In genomic region chrX:21839334-21840198, GRCh38 we compare ENCODE assay signal across 8 cellular contexts. TPM values are rescaled to one million over a fixed set of nuclear protein-coding genes. Genes with fewer than 3 reads are reported as not detected.
DNase-seq lines count a peak whose midpoint lies in the region; ATAC-seq and TF ChIP-seq lines count a peak whose summit lies in the region.

Gene MBTPS2 (plus strand): TSS chrX:21839617. CDS start chrX:21839735, 118 bp downstream.

- no peaks in the 10 kb centered on the region for H3K27me3 ChIP-seq in esophagus squamous epithelium

- no peaks in the 10 kb centered on the region for H3K9me3 ChIP-seq in esophagus squamous epithelium

- H3K4me1 ChIP-seq in esophagus squamous epithelium: peaks cover 0 to 14% (median 0%) of the 10 kb centered on the region in 3 donors

- ATAC-seq in GM21723 (IDR thresholded peaks at IDR 0.05; ENCODE audit: unreplicated experiment): peak; percentile 89
- ATAC-seq in activated T-cell treated with anti-CD3 and anti-CD28 coated beads, Interleukin-2, amount 50 U/mL, for 4 hours: peak; percentile 80 to 87

- peak within 1 kb of the TSS; percentile 68 to 80 (median 74) for H3K4me3 ChIP-seq in esophagus squamous epithelium

- no peaks in the 10 kb centered on the region for H3K9me3 Mint-ChIP-seq in activated T-cell treated with anti-CD3 and anti-CD28 coated beads, Interleukin-2, amount 50 U/mL, for 4 hours

- peak within 1 kb of the TSS; percentile 88 for H3K4me3 Mint-ChIP-seq in activated T-cell treated with anti-CD3 and anti-CD28 coated beads, Interleukin-2, amount 50 U/mL, for 4 hours

- TF ChIP-seq POLR2A in esophagus squamous epithelium (IDR thresholded peaks at IDR 0.05): peak in 1 of 4 donors; percentile 64

- intact Hi-C loops in esophagus squamous epithelium (cut with DNase I): no loop called here

- no peaks in the 10 kb centered on the region for H3K36me3 ChIP-seq in esophagus squamous epithelium

- WGBS in esophagus squamous epithelium, 2 donors: 0 to 56% methylated on average over 15 to 17 of the region's 61 CpGs

- peak within 1 kb of the TSS; percentile 78 to 86 (median 80) for H3K27ac ChIP-seq in esophagus squamous epithelium

- peaks cover 3% of the 10 kb centered on the region for H3K36me3 Mint-ChIP-seq in activated T-cell treated with anti-CD3 and anti-CD28 coated beads, Interleukin-2, amount 50 U/mL, for 4 hours (ENCODE audit: insufficient read depth)

- H3K4me1 Mint-ChIP-seq in activated T-cell treated with anti-CD3 and anti-CD28 coated beads, Interleukin-2, amount 50 U/mL, for 4 hours (ENCODE audit: low read depth): peaks cover 8% of the 10 kb centered on the region

- DNase-seq in DMS79 (lab: John Stamatoyannopoulos, UW) (peak; percentile 20), KG1 (lab: John Stamatoyannopoulos, UW) (peak; percentile 66), esophagus squamous epithelium (lab: John Stamatoyannopoulos, UW) (peak; percentile 18), myocyte (ENCODE audit: low read depth) (peak; percentile 88)
- peak; percentile 75 for DNase-seq in activated T-cell treated with anti-CD3 and anti-CD28 coated beads, Interleukin-2, amount 50 U/mL, for 4 hours
- peak; percentile 65 to 71 for DNase-seq in stimulated activated CD8-positive, alpha-beta memory T cell treated with anti-CD3 and anti-CD28 coated beads, Interleukin-7, amount 100 ng/mL, for 4 hours (ENCODE audit: low read depth in 2 of 2)

- peak in 2 of 6 experiments; percentile 5 to 11 for TF ChIP-seq CTCF in esophagus squamous epithelium (IDR thresholded peaks at IDR 0.05)

- no peaks in the 10 kb centered on the region for H3K27me3 Mint-ChIP-seq in activated T-cell treated with anti-CD3 and anti-CD28 coated beads, Interleukin-2, amount 50 U/mL, for 4 hours (ENCODE audit: low read depth)

TF ChIP-seq in PFSK-1, 5 proteins besides CTCF, POLR2A, EP300 and RAD21:
- peak; percentile 74; the same call in 1 of the 2 replicates for TF ChIP-seq SIN3A (IDR thresholded peaks at IDR 0.05; ENCODE audit: borderline replicate concordance, insufficient read depth, low read length)
- TF ChIP-seq TAF1 (IDR thresholded peaks at IDR 0.05; ENCODE audit: borderline replicate concordance, insufficient read depth, low read length): peak; percentile 99
- peak; percentile 56 to 66; a peak in 3 of 4 replicates for TF ChIP-seq REST (IDR thresholded peaks at IDR 0.05; ENCODE audit: insufficient read depth in 1 of 2, low read depth in 2 of 2, low read length in 2 of 2)
- TF ChIP-seq POLR2AphosphoS5 (IDR thresholded peaks at IDR 0.05; ENCODE audit: low read depth, low read length): peak; percentile 65
- peak; percentile 67 for TF ChIP-seq FOXP2 (optimal IDR thresholded peaks at IDR 0.05; ENCODE audit: borderline replicate concordance, extremely low read depth, extremely low read length, insufficient read depth)

RNA-seq across cellular contexts. Expression of gene MBTPS2, which starts in this region (rescaled TPM):
- 14.8 TPM for polyA plus RNA-seq in PFSK-1 (2012; ENCODE audit: insufficient read length, low read depth)
- total RNA-seq in activated T-cell treated with anti-CD3 and anti-CD28 coated beads, Interleukin-2, amount 50 U/mL, for 4 hours: 1 to 10 TPM; 6.2 to 7.4 (median 6.4) TPM
- total RNA-seq in esophagus squamous epithelium (1 to 10 TPM; 3.0 to 7.1 (median 5.8) TPM), myocyte (9.8 and 12.6 TPM in 2 replicates)
- polyA plus RNA-seq in myocyte (2012): 11.1 TPM

Comparison
In these comparisons a context has a peak if more than half of its experiments do, and no peak if none do; other contexts are left out.
1. Peak in every context shown above with its lines: DNase-seq, ATAC-seq, H3K4me3 ChIP-seq and H3K27ac ChIP-seq.
2. DNase-seq: peak in every context shown above with its lines; median percentile 88 in myocyte; 75 in activated T-cell treated with anti-CD3 and anti-CD28 coated beads, Interleukin-2, amount 50 U/mL, for 4 hours; 68 in stimulated activated CD8-positive, alpha-beta memory T cell treated with anti-CD3 and anti-CD28 coated beads, Interleukin-7, amount 100 ng/mL, for 4 hours; 66 in KG1; 20 in DMS79; 18 in esophagus squamous epithelium.